In genomic region chr21:32427958-32428623, GRCh38 we compare ENCODE assay signal across 25 cellular contexts. TPM values are rescaled to one million over a fixed set of nuclear protein-coding genes. Genes with fewer than 3 reads are reported as not detected.
DNase-seq lines count a peak whose midpoint lies in the region; ATAC-seq and TF ChIP-seq lines count a peak whose summit lies in the region.
"Had no signal": no experiment of that assay in that cellular context is flagged by ENCODE, and none has a peak within 500 bp of the region (broad histone marks: within the 10 kb centered on the region; RNA-seq: fewer than 3 reads in every experiment).

No MANE protein-coding gene starts in this region.

- TF ChIP-seq CTCF in WTC11 (IDR thresholded peaks at IDR 0.05): no peak
- TF ChIP-seq CTCF in fibroblast of the aortic adventitia (IDR thresholded peaks at IDR 0.05; ENCODE audit: insufficient read depth, low read length): no peak
- no peak for TF ChIP-seq CTCF in smooth muscle cell (IDR thresholded peaks at IDR 0.05; ENCODE audit: borderline replicate concordance, insufficient read depth, poor library complexity, severe bottlenecking)
- no peak for TF ChIP-seq CTCF in GM20000 (IDR thresholded peaks at IDR 0.05; ENCODE audit: extremely low read depth, missing control alignments)
- no peak for TF ChIP-seq CTCF in colonic mucosa (IDR thresholded peaks at IDR 0.05)

- H3K27ac Mint-ChIP-seq in WTC11: no peak overlapping the region
- H3K27ac Mint-ChIP-seq: nephron progenitor cell had no signal

- peaks cover 8% of the 10 kb centered on the region for H3F3A ChIP-seq in smooth muscle cell (ENCODE audit: low read depth)

- H3K9me3 Mint-ChIP-seq in WTC11: peaks cover 21% of the 10 kb centered on the region
- H3K9me3 Mint-ChIP-seq: CD8-positive, alpha-beta memory T cell; central memory CD8-positive, alpha-beta T cell had no signal

- 53% methylated on average over 10 of the region's 10 CpGs for WGBS in smooth muscle cell (ENCODE audit: low lambda C conversion rate)

- ATAC-seq in WTC11: 0 out of 2 replicates have a peak, but pooled peaks have one; percentile 26
- ATAC-seq: psoas muscle had no signal

- H3K36me3 ChIP-seq in smooth muscle cell (ENCODE audit: low read depth) (no peaks in the 10 kb centered on the region), colonic mucosa (no peaks in the 10 kb centered on the region)
- no peaks in the 10 kb centered on the region for H3K36me3 ChIP-seq in effector memory CD4-positive, alpha-beta T cell (ENCODE audit: control insufficient read depth, insufficient read depth, low read length)
- H3K36me3 ChIP-seq: spleen had no signal

- H3K9ac ChIP-seq in smooth muscle cell (ENCODE audit: low read depth) (no peak overlapping the region), colonic mucosa (ENCODE audit: low read depth in 2 of 2, low read length in 2 of 2) (no peak overlapping the region)
- H3K9ac ChIP-seq: KMS-11 had no signal

- in situ Hi-C loops in KBM-7 (cut with MboI; ENCODE audit: low pct_unique_long_range_greater_than_20kb, low sequenced_read_pairs): no loop called here

- POLR2A ChIA-PET in WTC11 (lab: Charles Lee): no interaction called here

- DNase-seq in HUDEP-2 (lab: John Stamatoyannopoulos, UW; ENCODE audit: unreplicated experiment in 76 of 76) (peak in 73 of 76 experiments; percentile 22 to 85 (median 60)), WTC11 (ENCODE audit: low spot score) (no peak), fibroblast of the aortic adventitia (ENCODE audit: low read depth) (peak; percentile 46), smooth muscle cell (lab: John Stamatoyannopoulos, UW; ENCODE audit: unreplicated experiment) (no peak), GM20000 (ENCODE audit: low spot score) (no peak), colonic mucosa (no peak), KBM-7 (no peak)
- DNase-seq in effector memory CD4-positive, alpha-beta T cell: no peak
- DNase-seq: activated CD4-positive, alpha-beta T cell treated with anti-CD3 and anti-CD28 coated beads, Interleukin-2, amount 50 U/mL, for 48 hours; activated T-cell treated with anti-CD3 and anti-CD28 coated beads for 4 hours; amniotic stem cell; CD8-positive, alpha-beta memory T cell; effector CD4-positive, alpha-beta T cell; hippocampal formation; kidney glomerular epithelial cell; NCI-H2029; NCI-H446; nephron progenitor cell; psoas muscle; spleen; substantia nigra; T-helper 1 cell had no signal

- H3K27me3 ChIP-seq in smooth muscle cell (ENCODE audit: low read depth): no peaks in the 10 kb centered on the region
- no peaks in the 10 kb centered on the region for H3K27me3 ChIP-seq in effector memory CD4-positive, alpha-beta T cell (replicated peaks; ENCODE audit: control insufficient read depth, insufficient read depth, low read length, poor library complexity, severe bottlenecking)
- H3K27me3 ChIP-seq in colonic mucosa: no peaks in the 10 kb centered on the region
- H3K27me3 ChIP-seq: spleen had no signal

- no peak overlapping the region for H3K4me3 ChIP-seq in fibroblast of the aortic adventitia (ENCODE audit: low read depth, low read length)
- H3K4me3 ChIP-seq in smooth muscle cell: no peak overlapping the region
- H3K4me3 ChIP-seq in effector memory CD4-positive, alpha-beta T cell (ENCODE audit: insufficient read depth, low read depth, low read length, poor library complexity, severe bottlenecking): no peak overlapping the region
- H3K4me3 ChIP-seq in colonic mucosa: no peak overlapping the region
- H3K4me3 ChIP-seq: psoas muscle, spleen had no signal

- H3K27ac ChIP-seq in smooth muscle cell (ENCODE audit: low read depth) (peak overlapping the region; percentile 30), colonic mucosa (no peak overlapping the region)
- no peak overlapping the region for H3K27ac ChIP-seq in effector memory CD4-positive, alpha-beta T cell (ENCODE audit: insufficient read depth, low read length, poor library complexity, severe bottlenecking)
- H3K27ac ChIP-seq: KMS-11, psoas muscle, VCaP had no signal

- H3K4me2 ChIP-seq in smooth muscle cell: peak overlapping the region; percentile 40
- H3K4me2 ChIP-seq: KMS-11 had no signal

- peaks cover 3% of the 10 kb centered on the region; the same call in 1 of the 2 replicates for H3K27me3 Mint-ChIP-seq in WTC11 (ENCODE audit: low read depth)
- H3K27me3 Mint-ChIP-seq: CD8-positive, alpha-beta memory T cell; central memory CD8-positive, alpha-beta T cell had no signal

- H3K4me1 ChIP-seq in smooth muscle cell (ENCODE audit: low read depth) (no peaks in the 10 kb centered on the region), colonic mucosa (no peaks in the 10 kb centered on the region)
- no peaks in the 10 kb centered on the region for H3K4me1 ChIP-seq in effector memory CD4-positive, alpha-beta T cell (ENCODE audit: control insufficient read depth, insufficient read depth, low read length, poor library complexity, severe bottlenecking)
- H3K4me1 ChIP-seq: psoas muscle had no signal

- intact Hi-C loops in colonic mucosa (cut with DNase I): no loop called here

- peaks cover 12% of the 10 kb centered on the region for H3K36me3 Mint-ChIP-seq in WTC11

- H3K9me3 ChIP-seq in smooth muscle cell (replicated peaks; ENCODE audit: low read depth) (no peaks in the 10 kb centered on the region), colonic mucosa (no peaks in the 10 kb centered on the region)
- H3K9me3 ChIP-seq in effector memory CD4-positive, alpha-beta T cell (ENCODE audit: control insufficient read depth, low read length): no peaks in the 10 kb centered on the region
- H3K9me3 ChIP-seq: psoas muscle had no signal

- peak overlapping the region; percentile 65 for H2AFZ ChIP-seq in smooth muscle cell (ENCODE audit: low read depth)

- no peaks in the 10 kb centered on the region for H4K20me1 ChIP-seq in smooth muscle cell (ENCODE audit: low read depth)

- H3K4me3 Mint-ChIP-seq in WTC11: no peak overlapping the region
- H3K4me3 Mint-ChIP-seq: CD8-positive, alpha-beta memory T cell; central memory CD8-positive, alpha-beta T cell; nephron progenitor cell had no signal

- no peaks in the 10 kb centered on the region for H3K79me2 ChIP-seq in smooth muscle cell (ENCODE audit: low read depth)

- peaks cover 14% of the 10 kb centered on the region for H3K4me1 Mint-ChIP-seq in WTC11

- CTCF ChIA-PET in WTC11 (lab: Charles Lee): interaction anchor here (0.9 kb wide), 1 partner anchor 173 kb away, joined by 4 read pairs; no protein-coding TSS in a partner anchor

TF ChIP-seq in WTC11, 78 proteins besides CTCF, POLR2A, EP300 and RAD21:
- peak; percentile 63; the same call in 1 of the 2 replicates for TF ChIP-seq PRDM15 (CRISPR knock-in tag; IDR thresholded peaks at IDR 0.05)
- no peak for TF ChIP-seq HMGXB4 (CRISPR knock-in tag; IDR thresholded peaks at IDR 0.05)
TF ChIP-seq in WTC11: peak in this region for 1.

RNA-seq across cellular contexts. Expression of gene EVA1C, which starts 15.6 kb away (rescaled TPM):
- 2.3 to 3.6 TPM (median 3.1 TPM) in 3 replicates for total RNA-seq in WTC11 (2021)
- 14.5 and 17.8 TPM in 2 replicates for total RNA-seq in fibroblast of the aortic adventitia (ENCODE audit: low replicate concordance)
- total RNA-seq in smooth muscle cell: 3.7 and 4.1 TPM in 2 replicates
- polyA plus RNA-seq in smooth muscle cell: 1.7 and 1.9 TPM in 2 replicates
- total RNA-seq in colonic mucosa: 1 to 10 TPM; 7.3 to 9.9 TPM

RNA-seq across cellular contexts. Expression of gene URB1, which starts 35.3 kb away (rescaled TPM):
- total RNA-seq in WTC11 (2021) (28.0 to 38.7 TPM (median 29.5 TPM) in 3 replicates), fibroblast of the aortic adventitia (ENCODE audit: low replicate concordance) (16.7 and 21.1 TPM in 2 replicates), smooth muscle cell (5.8 and 6.2 TPM in 2 replicates), colonic mucosa (10 to 100 TPM in 1 of 2 donors, 1 to 10 TPM in 1; 6.1 to 16.4 TPM)
- 2.8 and 3.0 TPM in 2 replicates for polyA plus RNA-seq in smooth muscle cell

Comparison
In these comparisons a context has a peak if more than half of its experiments do, and no peak if none do; other contexts are left out.
1. DNase-seq: peak in HUDEP-2 (73 of 76) and fibroblast of the aortic adventitia (single experiment); none in WTC11 (single experiment), smooth muscle cell (single experiment), GM20000 (single experiment), effector memory CD4-positive, alpha-beta T cell (0 of 3), colonic mucosa (single experiment) and KBM-7 (single experiment).